Comparison of ENCODE assay signal across 23 cellular contexts in the genomic region with DNA sequence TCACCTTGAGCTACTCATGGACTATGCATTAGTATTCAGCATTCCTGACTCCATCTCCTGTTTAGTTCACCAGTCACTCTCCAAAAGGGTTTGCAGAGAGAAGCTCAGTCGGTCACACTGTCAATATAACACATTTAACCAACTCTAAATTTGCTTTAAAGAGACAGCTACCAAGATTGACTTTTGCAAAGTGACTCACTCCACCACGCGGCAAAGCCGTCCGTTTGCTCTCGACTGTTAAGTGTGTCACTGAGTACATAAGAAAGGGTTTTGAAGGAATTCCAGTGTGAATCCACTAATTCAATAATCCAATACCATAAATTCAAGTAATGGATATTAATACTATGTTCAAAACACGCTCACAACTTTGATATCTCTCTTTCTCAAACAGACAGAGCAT.
"Had no signal": no experiment of that assay in that cellular context is flagged by ENCODE, and none has a peak within 500 bp of the region (broad histone marks: within the 10 kb centered on the region; RNA-seq: fewer than 3 reads in every experiment).

No MANE protein-coding gene starts in this region.

- H3K4me1 ChIP-seq: breast epithelium, pancreas had no signal

- H3K4me3 ChIP-seq: breast epithelium, mucosa of descending colon, pancreas, sigmoid colon, thyroid gland had no signal

- H3K36me3 ChIP-seq: breast epithelium, pancreas, sigmoid colon, thyroid gland, WERI-Rb-1 had no signal

- DNase-seq: activated CD4-positive, alpha-beta T cell treated with anti-CD3 and anti-CD28 coated beads for 1 hour; activated CD4-positive, alpha-beta T cell treated with anti-CD3 and anti-CD28 coated beads, Interleukin-2, amount 50 U/mL, for 4 hours; activated gamma-delta T cell; activated T-cell treated with anti-CD3 and anti-CD28 coated beads, Interleukin-2, amount 50 U/mL, for 72 hours; cerebellar nuclear complex; effector CD8-positive, alpha-beta T cell; foreskin fibroblast; hypothalamus; mesenchymal stem cell; mucosa of descending colon; naive B cell; pancreas; sigmoid colon; stimulated activated CD4-positive, alpha-beta T cell treated with anti-CD3 and anti-CD28 coated beads, Interleukin-1b, Interleukin-23, amount 100 ng/mL, for 48 hours; stimulated activated CD8-positive, alpha-beta memory T cell treated with anti-CD3 and anti-CD28 coated beads, Interleukin-4, amount 100 ng/mL, for 48 hours; stimulated activated naive CD4-positive, alpha-beta T cell; SW 1271; T-helper 2 cell; thyroid gland; WERI-Rb-1 had no signal

- H3K36me3 Mint-ChIP-seq: naive B cell had no signal

- H3K4me1 Mint-ChIP-seq: naive B cell had no signal

- H3K27ac Mint-ChIP-seq: activated naive CD4-positive, alpha-beta T cell treated with anti-CD3 and anti-CD28 coated beads, Interleukin-2, amount 50 U/mL, for 24 hours; activated T-cell treated with anti-CD3 and anti-CD28 coated beads, Interleukin-2, amount 50 U/mL, for 72 hours; dendritic cell treated with granulocyte-macrophage colony-stimulating factor and Interleukin-4, amounts not matched to agents 40 ng/mL and 50 ng/mL, for 4 days; naive B cell had no signal

- H3K27ac ChIP-seq: pancreas, WERI-Rb-1 had no signal

- H3K9me3 ChIP-seq: breast epithelium, mucosa of descending colon, pancreas, sigmoid colon, thyroid gland had no signal

- H3K9me3 Mint-ChIP-seq: activated naive CD4-positive, alpha-beta T cell treated with anti-CD3 and anti-CD28 coated beads, Interleukin-2, amount 50 U/mL, for 24 hours; activated T-cell treated with anti-CD3 and anti-CD28 coated beads, Interleukin-2, amount 50 U/mL, for 72 hours; dendritic cell treated with granulocyte-macrophage colony-stimulating factor and Interleukin-4, amounts not matched to agents 40 ng/mL and 50 ng/mL, for 4 days had no signal

- ATAC-seq: activated T-cell treated with anti-CD3 and anti-CD28 coated beads, Interleukin-2, amount 50 U/mL, for 72 hours; mucosa of descending colon; pancreas had no signal

- H3K4me3 Mint-ChIP-seq: activated naive CD4-positive, alpha-beta T cell treated with anti-CD3 and anti-CD28 coated beads, Interleukin-2, amount 50 U/mL, for 24 hours; activated T-cell treated with anti-CD3 and anti-CD28 coated beads, Interleukin-2, amount 50 U/mL, for 72 hours; dendritic cell treated with granulocyte-macrophage colony-stimulating factor and Interleukin-4, amounts not matched to agents 40 ng/mL and 50 ng/mL, for 4 days; naive B cell had no signal

- H3K27me3 ChIP-seq: thyroid gland had no signal
